32 cellular contexts compared by ENCODE assay signal in genomic region chr10:130661419-130661818, GRCh38.
"Had no signal": no experiment of that assay in that cellular context is flagged by ENCODE, and none has a peak within 500 bp of the region (broad histone marks: within the 10 kb centered on the region; RNA-seq: fewer than 3 reads in every experiment).

No MANE protein-coding gene starts in this region.

- H3K9me3 ChIP-seq: adrenal gland, body of pancreas, breast epithelium had no signal

- ATAC-seq: activated CD4-positive, alpha-beta T cell treated with anti-CD3 and anti-CD28 coated beads for 36 hours; activated CD4-positive, CD25-positive, alpha-beta regulatory T cell treated with anti-CD3 and anti-CD28 coated beads, Interleukin-2, amount 50 U/mL, for 24 hours; activated CD8-positive, alpha-beta memory T cell treated with anti-CD3 and anti-CD28 coated beads, Interleukin-2, amount 10 ng/mL, durations not matched to agents 7 days and 5 days; activated CD8-positive, alpha-beta T cell treated with anti-CD3 and anti-CD28 coated beads, Interleukin-2, amount 10 ng/mL, durations not matched to agents 7 days and 5 days; activated naive CD4-positive, alpha-beta T cell treated with anti-CD3 and anti-CD28 coated beads, Interleukin-2, amount 50 U/mL, for 72 hours; body of pancreas; WTC11 had no signal

- H3K27me3 ChIP-seq: adrenal gland, body of pancreas, brain microvascular endothelial cell had no signal

- H3K4me3 ChIP-seq: adrenal gland, body of pancreas, breast epithelium had no signal

- H3K36me3 ChIP-seq: adrenal gland, brain microvascular endothelial cell, breast epithelium, WERI-Rb-1 had no signal

- H3K4me1 ChIP-seq: adrenal gland, body of pancreas, breast epithelium had no signal

- H3K27ac ChIP-seq: adrenal gland, body of pancreas, brain microvascular endothelial cell, breast epithelium, WERI-Rb-1 had no signal

- DNase-seq: activated CD4-positive, alpha-beta memory T cell treated with anti-CD3 and anti-CD28 coated beads, Interleukin-2, amount 10 ng/mL, durations not matched to agents 7 days and 5 days; activated CD4-positive, alpha-beta T cell treated with anti-CD3 and anti-CD28 coated beads for 1 hour; activated CD4-positive, alpha-beta T cell treated with anti-CD3 and anti-CD28 coated beads for 36 hours; activated CD4-positive, alpha-beta T cell treated with anti-CD3 and anti-CD28 coated beads for 48 hours; activated CD4-positive, alpha-beta T cell treated with anti-CD3 and anti-CD28 coated beads, Interleukin-2, amount 10 ng/mL, durations not matched to agents 7 days and 5 days; activated CD4-positive, alpha-beta T cell treated with anti-CD3 and anti-CD28 coated beads, Interleukin-2, amount 50 U/mL, for 48 hours; activated CD4-positive, CD25-positive, alpha-beta regulatory T cell; activated CD8-positive, alpha-beta memory T cell treated with anti-CD3 and anti-CD28 coated beads for 24 hours; activated CD8-positive, alpha-beta memory T cell treated with anti-CD3 and anti-CD28 coated beads, Interleukin-2, amount 10 ng/mL, durations not matched to agents 7 days and 5 days; activated CD8-positive, alpha-beta memory T cell treated with anti-CD3 and anti-CD28 coated beads, Interleukin-2, amount 50 U/mL, for 48 hours; activated CD8-positive, alpha-beta T cell treated with anti-CD3 and anti-CD28 coated beads, Interleukin-2, amount 10 ng/mL, durations not matched to agents 7 days and 5 days; activated effector memory CD4-positive, alpha-beta T cell treated with Interleukin-2 at 50 U/mL for 16 hours; activated gamma-delta T cell; activated naive CD4-positive, alpha-beta T cell treated with anti-CD3 and anti-CD28 coated beads, Interleukin-2, amount 10 ng/mL, durations not matched to agents 7 days and 5 days; activated naive CD4-positive, alpha-beta T cell treated with Interleukin-2 at 50 U/mL for 16 hours; activated naive CD8-positive, alpha-beta T cell treated with anti-CD3 and anti-CD28 coated beads for 36 hours; activated T-cell treated with anti-CD3 and anti-CD28 coated beads, Interleukin-2, amount 50 U/mL, for 24 hours; activated T-cell treated with anti-CD3 and anti-CD28 coated beads, Interleukin-2, amount 50 U/mL, for 48 hours; adrenal gland; amniotic stem cell; aorta; body of pancreas; brain microvascular endothelial cell; central memory CD4-positive, alpha-beta T cell; T-helper 1 cell; T-helper 2 cell; T-helper 9 cell; WERI-Rb-1 had no signal
